1 cellular context compared by ENCODE assay signal in genomic region chr3:128056258-128056657, GRCh38.
TF ChIP-seq lines count a peak whose summit lies in the region.

No MANE protein-coding gene starts in this region.

TF ChIP-seq in SK-N-SH, 30 proteins besides CTCF, POLR2A, EP300 and RAD21 (continued from another document):
- TF ChIP-seq GATA2 (CRISPR knock-in tag; IDR thresholded peaks at IDR 0.05) = 0 out of 2 replicates have a peak, but pooled peaks have one; percentile 26
